Comparison of ENCODE assay signal across 28 cellular contexts in genomic region chr2:167719410-167719809, GRCh38.
"Had no signal": no experiment of that assay in that cellular context is flagged by ENCODE, and none has a peak within 500 bp of the region (broad histone marks: within the 10 kb centered on the region; RNA-seq: fewer than 3 reads in every experiment).

No MANE protein-coding gene starts in this region.

- H3K4me3 ChIP-seq: stomach, suprapubic skin, testis, thoracic aorta, thyroid gland, tibial artery, tibial nerve, transverse colon, upper lobe of left lung, upper lobe of right lung, uterus, vagina had no signal

- H3K36me3 Mint-ChIP-seq: stimulated activated effector memory CD8-positive, alpha-beta T cell treated with anti-CD3 and anti-CD28 coated beads, Interleukin-12 subunit alpha, Interleukin-12 subunit beta, amount 100 ng/mL, for 72 hours; stimulated activated memory B cell treated with anti-CD40 and anti-IgM and Interleukin-4, amounts not matched to agents 10 μg/mL and 1 μg/mL and 100 μg/mL, for 72 hours; stimulated activated naive B cell treated with anti-CD40 and anti-IgM and Interleukin-4, amounts not matched to agents 10 μg/mL and 1 μg/mL and 100 μg/mL, for 72 hours had no signal

- H3K4me3 Mint-ChIP-seq: stimulated activated effector memory CD8-positive, alpha-beta T cell treated with anti-CD3 and anti-CD28 coated beads, Interleukin-12 subunit alpha, Interleukin-12 subunit beta, amount 100 ng/mL, for 72 hours; stimulated activated memory B cell treated with anti-CD40 and anti-IgM and Interleukin-4, amounts not matched to agents 10 μg/mL and 1 μg/mL and 100 μg/mL, for 72 hours; stimulated activated naive B cell treated with anti-CD40 and anti-IgM and Interleukin-4, amounts not matched to agents 10 μg/mL and 1 μg/mL and 100 μg/mL, for 72 hours; stimulated activated naive CD8-positive, alpha-beta T cell treated with anti-CD3 and anti-CD28 coated beads, Interleukin-15, amount 100 ng/mL, for 72 hours; stimulated activated naive CD8-positive, alpha-beta T cell treated with anti-CD3 and anti-CD28 coated beads, Interleukin-15, Interleukin-2, amounts not matched to agents 100 ng/mL and 50 ng/mL, for 24 hours; type B pancreatic cell had no signal

- H3K27me3 ChIP-seq: stomach, suprapubic skin, testis, thyroid gland, tibial artery, tibial nerve, transverse colon, upper lobe of left lung, upper lobe of right lung, uterus, vagina had no signal

- H3K9me3 Mint-ChIP-seq: stimulated activated effector memory CD8-positive, alpha-beta T cell treated with anti-CD3 and anti-CD28 coated beads, Interleukin-12 subunit alpha, Interleukin-12 subunit beta, amount 100 ng/mL, for 72 hours; stimulated activated memory B cell treated with anti-CD40 and anti-IgM and Interleukin-4, amounts not matched to agents 10 μg/mL and 1 μg/mL and 100 μg/mL, for 72 hours; stimulated activated naive CD8-positive, alpha-beta T cell treated with anti-CD3 and anti-CD28 coated beads, Interleukin-15, amount 100 ng/mL, for 72 hours; stimulated activated naive CD8-positive, alpha-beta T cell treated with anti-CD3 and anti-CD28 coated beads, Interleukin-15, Interleukin-2, amounts not matched to agents 100 ng/mL and 50 ng/mL, for 24 hours; type B pancreatic cell had no signal

- H3K4me1 ChIP-seq: stomach, suprapubic skin, testis, thyroid gland, tibial artery, tibial nerve, transverse colon, upper lobe of left lung, upper lobe of right lung, uterus, vagina had no signal

- H3K4me1 Mint-ChIP-seq: stimulated activated effector memory CD8-positive, alpha-beta T cell treated with anti-CD3 and anti-CD28 coated beads, Interleukin-12 subunit alpha, Interleukin-12 subunit beta, amount 100 ng/mL, for 72 hours; stimulated activated memory B cell treated with anti-CD40 and anti-IgM and Interleukin-4, amounts not matched to agents 10 μg/mL and 1 μg/mL and 100 μg/mL, for 72 hours; stimulated activated naive B cell treated with anti-CD40 and anti-IgM and Interleukin-4, amounts not matched to agents 10 μg/mL and 1 μg/mL and 100 μg/mL, for 72 hours; stimulated activated naive CD8-positive, alpha-beta T cell treated with anti-CD3 and anti-CD28 coated beads, Interleukin-15, amount 100 ng/mL, for 72 hours had no signal

- H3K36me3 ChIP-seq: stomach, suprapubic skin, thoracic aorta, thyroid gland, tibial artery, tibial nerve, transverse colon, upper lobe of left lung, upper lobe of right lung, uterus, vagina had no signal

- DNase-seq: stimulated activated CD4-positive, alpha-beta T cell treated with anti-CD3 and anti-CD28 coated beads, Interleukin-2, amount 100 ng/mL, for 48 hours; stimulated activated CD4-positive, alpha-beta T cell treated with anti-CD3 and anti-CD28 coated beads, Interleukin-4, amount 100 ng/mL, for 1 hour; stimulated activated CD4-positive, alpha-beta T cell treated with anti-CD3 and anti-CD28 coated beads, Interleukin-4, amount 100 ng/mL, for 24 hours; stimulated activated CD4-positive, alpha-beta T cell treated with anti-CD3 and anti-CD28 coated beads, Interleukin-4, amount 100 ng/mL, for 4 hours; stimulated activated CD8-positive, alpha-beta memory T cell treated with anti-CD3 and anti-CD28 coated beads, Interleukin-4, amount 100 ng/mL, for 48 hours; stimulated activated naive B cell treated with anti-CD40 and anti-IgM and Interleukin-4, amounts not matched to agents 10 μg/mL and 1 μg/mL and 100 μg/mL, for 72 hours; stimulated activated naive CD4-positive, alpha-beta T cell; stimulated activated naive CD4-positive, alpha-beta T cell treated with Interleukin-2 at 50 U/mL for 16 hours; stimulated activated naive CD8-positive, alpha-beta T cell treated with anti-CD3 and anti-CD28 coated beads, Interleukin-15, amount 100 ng/mL, for 72 hours; stimulated activated naive CD8-positive, alpha-beta T cell treated with anti-CD3 and anti-CD28 coated beads, Interleukin-15, Interleukin-2, amounts not matched to agents 100 U/mL and 50 U/mL, for 24 hours; stomach; substantia nigra; testis; thyroid gland; tibial artery; transverse colon; trophoblast cell; upper lobe of right lung; uterus had no signal

- H3K27ac ChIP-seq: stomach, suprapubic skin, testis, thoracic aorta, thyroid gland, tibial artery, tibial nerve, transverse colon, upper lobe of left lung, upper lobe of right lung, uterus, vagina had no signal

- ATAC-seq: stimulated activated effector memory CD8-positive, alpha-beta T cell treated with anti-CD3 and anti-CD28 coated beads, Interleukin-12 subunit alpha, Interleukin-12 subunit beta, amount 100 ng/mL, for 72 hours; stimulated activated memory B cell treated with anti-CD40 and anti-IgM and Interleukin-4, amounts not matched to agents 10 μg/mL and 1 μg/mL and 100 μg/mL, for 72 hours; stimulated activated naive B cell treated with anti-CD40 and anti-IgM and Interleukin-4, amounts not matched to agents 10 μg/mL and 1 μg/mL and 100 μg/mL, for 72 hours; stimulated activated naive CD8-positive, alpha-beta T cell treated with anti-CD3 and anti-CD28 coated beads, Interleukin-15, amount 100 ng/mL, for 72 hours; stimulated activated naive CD8-positive, alpha-beta T cell treated with anti-CD3 and anti-CD28 coated beads, Interleukin-15, Interleukin-2, amounts not matched to agents 100 U/mL and 50 U/mL, for 24 hours; upper lobe of right lung had no signal

- H3K27ac Mint-ChIP-seq: stimulated activated effector memory CD8-positive, alpha-beta T cell treated with anti-CD3 and anti-CD28 coated beads, Interleukin-12 subunit alpha, Interleukin-12 subunit beta, amount 100 ng/mL, for 72 hours; stimulated activated memory B cell treated with anti-CD40 and anti-IgM and Interleukin-4, amounts not matched to agents 10 μg/mL and 1 μg/mL and 100 μg/mL, for 72 hours; stimulated activated naive B cell treated with anti-CD40 and anti-IgM and Interleukin-4, amounts not matched to agents 10 μg/mL and 1 μg/mL and 100 μg/mL, for 72 hours; stimulated activated naive CD8-positive, alpha-beta T cell treated with anti-CD3 and anti-CD28 coated beads, Interleukin-15, amount 100 ng/mL, for 72 hours; stimulated activated naive CD8-positive, alpha-beta T cell treated with anti-CD3 and anti-CD28 coated beads, Interleukin-15, Interleukin-2, amounts not matched to agents 100 ng/mL and 50 ng/mL, for 24 hours; type B pancreatic cell had no signal

- H3K9me3 ChIP-seq: stomach, suprapubic skin, testis, thoracic aorta, thyroid gland, tibial artery, transverse colon, upper lobe of left lung, upper lobe of right lung, uterus, vagina had no signal

- H3K27me3 Mint-ChIP-seq: stimulated activated memory B cell treated with anti-CD40 and anti-IgM and Interleukin-4, amounts not matched to agents 10 μg/mL and 1 μg/mL and 100 μg/mL, for 72 hours; stimulated activated naive B cell treated with anti-CD40 and anti-IgM and Interleukin-4, amounts not matched to agents 10 μg/mL and 1 μg/mL and 100 μg/mL, for 72 hours; stimulated activated naive CD8-positive, alpha-beta T cell treated with anti-CD3 and anti-CD28 coated beads, Interleukin-15, amount 100 ng/mL, for 72 hours; type B pancreatic cell had no signal
